ENCODE assay signal across 8 cellular contexts in genomic region chr7:115477193-115477651, GRCh38.
DNase-seq lines count a peak whose midpoint lies in the region; ATAC-seq and TF ChIP-seq lines count a peak whose summit lies in the region.

No MANE protein-coding gene starts in this region.

- H3K27me3 Mint-ChIP-seq in HFFc6 (ENCODE audit: insufficient read depth) = no peaks in the 10 kb centered on the region; the same call in 1 of the 2 replicates

- H3K9ac ChIP-seq in iPS-20b (ENCODE audit: low read depth, low read length) = peak overlapping the region; percentile 60; the same call in 1 of the 2 replicates

- no peak for TF ChIP-seq POLR2A in spleen (IDR thresholded peaks at IDR 0.05)

- TF ChIP-seq CTCF in HFFc6 (IDR thresholded peaks at IDR 0.05) (no peak), ascending aorta (IDR thresholded peaks at IDR 0.05) (no peak), spleen (IDR thresholded peaks at IDR 0.05 in 8 of 11, conservative IDR thresholded peaks at IDR 0.05 in 3 of 11) (no peak)

- H3K9me3 Mint-ChIP-seq in HFFc6 = no peaks in the 10 kb centered on the region

- H3K27ac Mint-ChIP-seq in HFFc6 = peak overlapping the region; percentile 85

- H3K27me3 ChIP-seq in ascending aorta (no peaks in the 10 kb centered on the region), iPS-20b (ENCODE audit: insufficient read depth, low read length) (peaks cover 41% of the 10 kb centered on the region), spleen (replicated peaks in 1 of 7) (peaks cover 0 to 60% (median 12%) of the 10 kb centered on the region in 7 donors)

- H3K4me3 Mint-ChIP-seq in HFFc6 = peak overlapping the region; percentile 88

- H3K4me1 ChIP-seq in ascending aorta = no peaks in the 10 kb centered on the region
- H3K4me1 ChIP-seq in iPS-20b (ENCODE audit: insufficient read depth, low read length) = peaks cover 11% of the 10 kb centered on the region; the same call in 1 of the 2 replicates
- H3K4me1 ChIP-seq in spleen = peaks cover 0 to 21% (median 17%) of the 10 kb centered on the region in 6 donors

- H3K4me3 ChIP-seq in ascending aorta (peak overlapping the region; percentile 56 to 60), iPS-20b (ENCODE audit: low read length) (peak overlapping the region; percentile 78), spleen (peak overlapping the region; percentile 21 to 64 (median 29))

- H3K36me3 Mint-ChIP-seq in HFFc6 (ENCODE audit: low read depth) = no peaks in the 10 kb centered on the region; the same call in 1 of the 2 replicates

- DNase-seq in HFFc6 (no peak), ascending aorta (ENCODE audit: low spot score in 2 of 2) (peak in 1 of 2 donors; percentile 63), spleen (peak; percentile 67), NCI-H1105 treated with DMSO at 0.1 percent for 48 hours (lab: John Stamatoyannopoulos, UW) (no peak), NCI-H2227 treated with DMSO at 0.1 percent for 48 hours (lab: John Stamatoyannopoulos, UW) (no peak)

- intact Hi-C loops in ascending aorta (cut with DNase I) = no loop called here
- intact Hi-C loops in spleen (cut with DNase I; ENCODE audit: low total_unique reads) = no loop called here

- ATAC-seq in GM21423 (IDR thresholded peaks at IDR 0.05; ENCODE audit: unreplicated experiment) (no peak), HG02970 (IDR thresholded peaks at IDR 0.05; ENCODE audit: low FRiP score, unreplicated experiment) (no peak)

- WGBS in spleen, 5 donors = 2 to 4% (median 2%) methylated on average over 30 of the region's 30 CpGs

- H3K4me1 Mint-ChIP-seq in HFFc6 (ENCODE audit: low read depth) = peaks cover 56% of the 10 kb centered on the region

- H3K9me3 ChIP-seq in ascending aorta (no peaks in the 10 kb centered on the region), iPS-20b (ENCODE audit: insufficient read depth, low read depth, low read length) (no peaks in the 10 kb centered on the region), spleen (no peaks in the 10 kb centered on the region)

- no peaks in the 10 kb centered on the region for H3K36me3 ChIP-seq in ascending aorta
- no peaks in the 10 kb centered on the region for H3K36me3 ChIP-seq in iPS-20b (ENCODE audit: insufficient read depth, low read depth, low read length)
- H3K36me3 ChIP-seq in spleen = no peaks in the 10 kb centered on the region

- no peak overlapping the region for H3K27ac ChIP-seq in ascending aorta
- no peak overlapping the region for H3K27ac ChIP-seq in iPS-20b (ENCODE audit: low read length)
- H3K27ac ChIP-seq in spleen = no peak overlapping the region
